Comparison of ENCODE assay signal across 8 cellular contexts in the genomic region with DNA sequence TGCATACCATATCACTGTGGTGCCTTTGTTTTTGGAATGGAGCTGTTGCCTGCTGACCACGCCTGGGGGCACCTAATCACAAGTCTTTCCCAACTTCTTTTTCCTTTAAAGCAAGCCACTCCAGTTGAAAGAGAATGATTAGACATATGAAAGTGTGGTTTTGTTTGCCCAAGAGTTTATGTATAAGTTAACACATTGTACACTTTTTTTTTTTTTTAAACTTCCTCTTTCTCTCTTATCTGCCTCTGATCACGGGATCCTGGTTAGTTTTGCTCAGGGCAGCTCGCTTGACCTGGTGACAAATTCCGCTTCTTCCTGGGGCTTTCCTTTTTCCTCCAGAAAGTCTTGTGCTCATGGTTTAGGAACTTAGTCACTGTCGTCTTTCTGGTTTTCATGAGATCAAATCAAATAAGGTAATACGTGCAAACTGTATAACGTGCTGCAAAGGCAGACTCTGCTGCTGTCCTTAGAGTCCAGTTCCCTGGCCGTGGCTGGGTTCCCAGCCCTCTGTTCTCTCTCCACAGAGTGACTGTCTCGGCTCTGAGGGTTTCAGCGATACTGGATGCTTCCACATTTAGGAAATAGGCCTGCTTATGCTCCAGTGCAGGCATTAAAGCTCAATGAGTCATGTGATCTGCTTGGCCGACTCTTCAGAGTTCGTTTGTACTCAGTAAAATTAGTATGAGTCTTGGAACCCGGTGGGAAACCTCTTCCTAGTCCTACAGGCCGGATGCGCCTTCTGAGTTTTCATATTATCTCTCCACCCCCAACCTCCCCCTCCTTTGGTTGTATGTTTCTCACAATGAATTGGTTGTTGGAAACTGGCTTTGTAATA. TPM values are rescaled to one million over a fixed set of nuclear protein-coding genes. Genes with fewer than 3 reads are reported as not detected.
A peak's percentile ranks its signal among the peaks of the same experiment; 100 is the strongest.
DNase-seq lines count a peak whose midpoint lies in the region; ATAC-seq and TF ChIP-seq lines count a peak whose summit lies in the region.

No MANE protein-coding gene starts in this region.

- intact Hi-C loops in CD4-positive, alpha-beta memory T cell (cut with micrococcal nuclease) = loop anchor here (2.0 kb wide), 1 partner anchor 15 kb away; a partner anchor contains a TSS

- H3K27me3 Mint-ChIP-seq in CD4-positive, alpha-beta memory T cell = no peaks in the 10 kb centered on the region
- H3K27me3 Mint-ChIP-seq in T-helper 2 cell treated with Interferon-gamma antibody and Interleukin-4, amounts not matched to agents 5 μg/mL and 100 μg/mL, for 36 hours (ENCODE audit: low read depth) = no peaks in the 10 kb centered on the region

- peaks cover 94% of the 10 kb centered on the region for H3K4me1 ChIP-seq in CD4-positive, alpha-beta memory T cell (ENCODE audit: insufficient read depth, low read length)
- peaks cover 11 to 32% of the 10 kb centered on the region in 2 donors for H3K4me1 ChIP-seq in lung (ENCODE audit: control insufficient read depth in 2 of 2, insufficient read depth in 2 of 2, low read length in 2 of 2)

- ATAC-seq in GM19438 (IDR thresholded peaks at IDR 0.05; ENCODE audit: low read depth, unreplicated experiment) (peak; percentile 54), HG03520 (IDR thresholded peaks at IDR 0.05; ENCODE audit: unreplicated experiment) (peak; percentile 36), lung (ENCODE audit: insufficient read depth, low FRiP score) (peak; percentile 72)

- H3K27ac Mint-ChIP-seq in CD4-positive, alpha-beta memory T cell = peak overlapping the region; percentile 83 to 96 (median 92)
- peak overlapping the region; percentile 86 for H3K27ac Mint-ChIP-seq in T-helper 2 cell treated with Interferon-gamma antibody and Interleukin-4, amounts not matched to agents 5 μg/mL and 100 μg/mL, for 36 hours

- 4 to 7% methylated on average over 15 of the region's 15 CpGs for WGBS in lung, 2 donors

- CTCF ChIA-PET in CD4-positive, alpha-beta memory T cell (lab: Charles Lee; ENCODE audit: partially characterized antibody) = interaction anchor here (0.7 to 1.9 kb wide), 9 partner anchors 9 to 76 kb away, joined by 3 to 7 read pairs (median 3); no protein-coding TSS in a partner anchor

- no peaks in the 10 kb centered on the region for H3K9me3 Mint-ChIP-seq in CD4-positive, alpha-beta memory T cell
- H3K9me3 Mint-ChIP-seq in T-helper 2 cell treated with Interferon-gamma antibody and Interleukin-4, amounts not matched to agents 5 μg/mL and 100 μg/mL, for 36 hours = no peaks in the 10 kb centered on the region

- POLR2A ChIA-PET in CD4-positive, alpha-beta memory T cell (lab: Charles Lee; ENCODE audit: partially characterized antibody) = interaction anchor here (0.6 to 2.8 kb wide), 8 partner anchors 8 to 72 kb away, joined by 3 to 9 read pairs (median 6); a partner anchor contains a TSS

- peak overlapping the region; percentile 81 to 97 (median 90) for H3K4me3 Mint-ChIP-seq in CD4-positive, alpha-beta memory T cell
- H3K4me3 Mint-ChIP-seq in T-helper 2 cell treated with Interferon-gamma antibody and Interleukin-4, amounts not matched to agents 5 μg/mL and 100 μg/mL, for 36 hours = peak overlapping the region; percentile 87

- peak in 2 of 5 donors; percentile 21 to 49 for DNase-seq in CD4-positive, alpha-beta memory T cell
- peak; percentile 34 for DNase-seq in T-helper 2 cell treated with Interferon-gamma antibody and Interleukin-4, amounts not matched to agents 5 μg/mL and 100 μg/mL, for 36 hours (ENCODE audit: low spot score)
- peak; percentile 68 for DNase-seq in dedifferentiated amniotic fluid mesenchymal stem cell (ENCODE audit: extremely low spot score)
- DNase-seq in lung (ENCODE audit: low spot score) = peak; percentile 61
- peak; percentile 65 for DNase-seq in stromal cell of bone marrow (ENCODE audit: low read depth)
- no peak for DNase-seq in RPMI8226

- H3K4me3 ChIP-seq in CD4-positive, alpha-beta memory T cell (ENCODE audit: low read length in 2 of 2) = peak overlapping the region in 1 of 2 donors; percentile 33
- H3K4me3 ChIP-seq in lung = no peak overlapping the region

- H3K36me3 ChIP-seq in CD4-positive, alpha-beta memory T cell (ENCODE audit: insufficient read depth, low read length) = peaks cover 1% of the 10 kb centered on the region
- peaks cover 0 to 3% of the 10 kb centered on the region in 2 donors for H3K36me3 ChIP-seq in lung (ENCODE audit: control insufficient read depth in 2 of 2, insufficient read depth in 2 of 2, low read length in 2 of 2)

- peak overlapping the region; percentile 23 for H3K27ac ChIP-seq in CD4-positive, alpha-beta memory T cell (ENCODE audit: low read depth, low read length)
- H3K27ac ChIP-seq in lung (ENCODE audit: low read depth in 1 of 2, low read length in 1 of 2) = peak overlapping the region; percentile 94 to 97

- peaks cover 4 to 34% of the 10 kb centered on the region in 2 donors for H3K36me3 Mint-ChIP-seq in CD4-positive, alpha-beta memory T cell
- peaks cover 6% of the 10 kb centered on the region for H3K36me3 Mint-ChIP-seq in T-helper 2 cell treated with Interferon-gamma antibody and Interleukin-4, amounts not matched to agents 5 μg/mL and 100 μg/mL, for 36 hours (ENCODE audit: low read depth)

- no peak for TF ChIP-seq CTCF in lung (IDR thresholded peaks at IDR 0.05; ENCODE audit: control extremely low read depth, extremely low read depth)

- H3K4me1 Mint-ChIP-seq in CD4-positive, alpha-beta memory T cell = peaks cover 40 to 88% (median 64%) of the 10 kb centered on the region in 4 donors
- H3K4me1 Mint-ChIP-seq in T-helper 2 cell treated with Interferon-gamma antibody and Interleukin-4, amounts not matched to agents 5 μg/mL and 100 μg/mL, for 36 hours (ENCODE audit: low read depth) = peaks cover 19% of the 10 kb centered on the region

- H3K9me3 ChIP-seq in CD4-positive, alpha-beta memory T cell (ENCODE audit: control insufficient read depth in 1 of 2, low read length in 2 of 2) = no peaks in the 10 kb centered on the region
- no peaks in the 10 kb centered on the region for H3K9me3 ChIP-seq in lung (ENCODE audit: control insufficient read depth in 2 of 2, insufficient read depth in 1 of 2, low read length in 1 of 2)

- no peaks in the 10 kb centered on the region for H3K27me3 ChIP-seq in CD4-positive, alpha-beta memory T cell (ENCODE audit: insufficient read depth, low read length)
- H3K27me3 ChIP-seq in lung (ENCODE audit: control insufficient read depth, insufficient read depth) = no peaks in the 10 kb centered on the region

RNA-seq across cellular contexts. Expression of a gene that starts 15.2 kb away (rescaled TPM):
- total RNA-seq in CD4-positive, alpha-beta memory T cell = 100 to 1,000 TPM; 159 TPM
- polyA plus RNA-seq in CD4-positive, alpha-beta memory T cell = 10 to 100 TPM in 1 of 2 donors, 1 to 10 TPM in 1; 5.2 to 12.3 TPM
- 10 to 100 TPM; 31.5 to 60.9 TPM for total RNA-seq in lung
- 10 to 100 TPM; 26.7 to 35.4 TPM for polyA plus RNA-seq in lung
